ENCODE assay signal across 1 cellular context in the genomic region with DNA sequence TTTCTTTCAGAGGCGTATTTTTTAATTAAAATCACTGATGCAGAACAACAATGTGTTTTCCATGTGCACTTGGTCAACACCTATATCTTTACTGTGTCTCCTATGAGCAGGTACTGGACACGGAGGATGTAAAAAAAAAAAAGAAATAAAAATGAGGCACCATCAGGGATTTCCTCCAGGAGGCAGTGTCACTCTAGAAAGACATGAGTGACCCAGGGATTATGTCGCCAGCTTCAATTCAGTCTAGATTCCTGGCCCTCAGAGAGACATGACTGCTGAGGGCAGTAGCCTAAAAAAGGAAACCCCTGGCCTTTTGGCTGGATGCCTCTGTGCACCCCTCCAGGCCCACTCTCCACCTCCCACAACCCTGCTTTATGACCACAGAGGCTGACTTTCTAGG.
TF ChIP-seq lines count a peak whose summit lies in the region.

No MANE protein-coding gene starts in this region.

TF ChIP-seq in GM23338, 12 proteins besides CTCF, POLR2A, EP300 and RAD21 (continued from another document):
- TF ChIP-seq, protein P1, sequence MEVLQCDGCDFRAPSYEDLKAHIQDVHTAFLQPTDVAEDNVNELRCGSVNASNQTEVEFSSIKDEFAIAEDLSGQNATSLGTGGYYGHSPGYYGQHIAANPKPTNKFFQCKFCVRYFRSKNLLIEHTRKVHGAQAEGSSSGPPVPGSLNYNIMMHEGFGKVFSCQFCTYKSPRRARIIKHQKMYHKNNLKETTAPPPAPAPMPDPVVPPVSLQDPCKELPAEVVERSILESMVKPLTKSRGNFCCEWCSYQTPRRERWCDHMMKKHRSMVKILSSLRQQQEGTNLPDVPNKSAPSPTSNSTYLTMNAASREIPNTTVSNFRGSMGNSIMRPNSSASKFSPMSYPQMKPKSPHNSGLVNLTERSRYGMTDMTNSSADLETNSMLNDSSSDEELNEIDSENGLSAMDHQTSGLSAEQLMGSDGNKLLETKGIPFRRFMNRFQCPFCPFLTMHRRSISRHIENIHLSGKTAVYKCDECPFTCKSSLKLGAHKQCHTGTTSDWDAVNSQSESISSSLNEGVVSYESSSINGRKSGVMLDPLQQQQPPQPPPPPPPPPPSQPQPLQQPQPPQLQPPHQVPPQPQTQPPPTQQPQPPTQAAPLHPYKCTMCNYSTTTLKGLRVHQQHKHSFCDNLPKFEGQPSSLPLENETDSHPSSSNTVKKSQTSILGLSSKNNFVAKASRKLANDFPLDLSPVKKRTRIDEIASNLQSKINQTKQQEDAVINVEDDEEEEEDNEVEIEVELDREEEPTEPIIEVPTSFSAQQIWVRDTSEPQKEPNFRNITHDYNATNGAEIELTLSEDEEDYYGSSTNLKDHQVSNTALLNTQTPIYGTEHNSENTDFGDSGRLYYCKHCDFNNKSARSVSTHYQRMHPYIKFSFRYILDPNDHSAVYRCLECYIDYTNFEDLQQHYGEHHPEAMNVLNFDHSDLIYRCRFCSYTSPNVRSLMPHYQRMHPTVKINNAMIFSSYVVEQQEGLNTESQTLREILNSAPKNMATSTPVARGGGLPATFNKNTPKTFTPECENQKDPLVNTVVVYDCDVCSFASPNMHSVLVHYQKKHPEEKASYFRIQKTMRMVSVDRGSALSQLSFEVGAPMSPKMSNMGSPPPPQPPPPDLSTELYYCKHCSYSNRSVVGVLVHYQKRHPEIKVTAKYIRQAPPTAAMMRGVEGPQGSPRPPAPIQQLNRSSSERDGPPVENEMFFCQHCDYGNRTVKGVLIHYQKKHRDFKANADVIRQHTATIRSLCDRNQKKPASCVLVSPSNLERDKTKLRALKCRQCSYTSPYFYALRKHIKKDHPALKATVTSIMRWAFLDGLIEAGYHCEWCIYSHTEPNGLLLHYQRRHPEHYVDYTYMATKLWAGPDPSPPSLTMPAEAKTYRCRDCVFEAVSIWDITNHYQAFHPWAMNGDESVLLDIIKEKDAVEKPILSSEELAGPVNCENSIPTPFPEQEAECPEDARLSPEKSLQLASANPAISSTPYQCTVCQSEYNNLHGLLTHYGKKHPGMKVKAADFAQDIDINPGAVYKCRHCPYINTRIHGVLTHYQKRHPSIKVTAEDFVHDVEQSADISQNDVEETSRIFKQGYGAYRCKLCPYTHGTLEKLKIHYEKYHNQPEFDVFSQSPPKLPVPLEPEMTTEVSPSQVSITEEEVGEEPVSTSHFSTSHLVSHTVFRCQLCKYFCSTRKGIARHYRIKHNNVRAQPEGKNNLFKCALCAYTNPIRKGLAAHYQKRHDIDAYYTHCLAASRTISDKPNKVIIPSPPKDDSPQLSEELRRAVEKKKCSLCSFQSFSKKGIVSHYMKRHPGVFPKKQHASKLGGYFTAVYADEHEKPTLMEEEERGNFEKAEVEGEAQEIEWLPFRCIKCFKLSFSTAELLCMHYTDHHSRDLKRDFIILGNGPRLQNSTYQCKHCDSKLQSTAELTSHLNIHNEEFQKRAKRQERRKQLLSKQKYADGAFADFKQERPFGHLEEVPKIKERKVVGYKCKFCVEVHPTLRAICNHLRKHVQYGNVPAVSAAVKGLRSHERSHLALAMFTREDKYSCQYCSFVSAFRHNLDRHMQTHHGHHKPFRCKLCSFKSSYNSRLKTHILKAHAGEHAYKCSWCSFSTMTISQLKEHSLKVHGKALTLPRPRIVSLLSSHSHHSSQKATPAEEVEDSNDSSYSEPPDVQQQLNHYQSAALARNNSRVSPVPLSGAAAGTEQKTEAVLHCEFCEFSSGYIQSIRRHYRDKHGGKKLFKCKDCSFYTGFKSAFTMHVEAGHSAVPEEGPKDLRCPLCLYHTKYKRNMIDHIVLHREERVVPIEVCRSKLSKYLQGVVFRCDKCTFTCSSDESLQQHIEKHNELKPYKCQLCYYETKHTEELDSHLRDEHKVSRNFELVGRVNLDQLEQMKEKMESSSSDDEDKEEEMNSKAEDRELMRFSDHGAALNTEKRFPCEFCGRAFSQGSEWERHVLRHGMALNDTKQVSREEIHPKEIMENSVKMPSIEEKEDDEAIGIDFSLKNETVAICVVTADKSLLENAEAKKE (CRISPR knock-in tag; IDR thresholded peaks at IDR 0.05), result no peak
TF ChIP-seq in GM23338: peak in this region for 0.
